Comparison of ENCODE assay signal across 8 cellular contexts in genomic region chr1:91021686-91022517, GRCh38. TPM values are rescaled to one million over a fixed set of nuclear protein-coding genes. Genes with fewer than 3 reads are reported as not detected.
DNase-seq lines count a peak whose midpoint lies in the region; ATAC-seq and TF ChIP-seq lines count a peak whose summit lies in the region.

ZNF644 (minus strand) TSS chr1:91022035; CDS start chr1:90982353, 39,682 bp downstream.

- peak within 1 kb of the TSS; percentile 100 for H3K27ac Mint-ChIP-seq in activated T-helper 2 cell treated with anti-CD3 and anti-CD28 coated beads, Interferon-gamma antibody, Interleukin-2, Interleukin-4, amounts not matched to agents 10 μg/mL and 5 μg/mL and 100 μg/mL, durations not matched to agents 14 hours and 24 hours and 36 hours
- peak within 1 kb of the TSS; percentile 94 to 97 for H3K27ac Mint-ChIP-seq in natural killer cell

- peaks cover 37% of the 10 kb centered on the region for H3K36me3 ChIP-seq in RWPE2 (ENCODE audit: low read depth)

- H3K27me3 ChIP-seq in RWPE2 (ENCODE audit: insufficient read depth, poor library complexity, severe bottlenecking): no peaks in the 10 kb centered on the region

- H3K4me3 ChIP-seq in LNCaP clone FGC (ENCODE audit: low read depth, low read length) (peak within 1 kb of the TSS; percentile 85), RWPE2 (ENCODE audit: severe bottlenecking) (peak within 1 kb of the TSS; percentile 93)

- no peak for TF ChIP-seq CTCF in LNCaP clone FGC (IDR thresholded peaks at IDR 0.05; ENCODE audit: control insufficient read depth, extremely low read depth, insufficient read depth)
- TF ChIP-seq CTCF in RWPE2 (IDR thresholded peaks at IDR 0.05; ENCODE audit: poor library complexity, severe bottlenecking): no peak
- no peak for TF ChIP-seq CTCF in natural killer cell (IDR thresholded peaks at IDR 0.05)

- H3K4me1 ChIP-seq in RWPE2 (ENCODE audit: insufficient read depth, poor library complexity, severe bottlenecking): peaks cover 43% of the 10 kb centered on the region

- H3K9me3 ChIP-seq in RWPE2 (ENCODE audit: severe bottlenecking): no peaks in the 10 kb centered on the region

- H3K4me3 Mint-ChIP-seq in activated T-helper 2 cell treated with anti-CD3 and anti-CD28 coated beads, Interferon-gamma antibody, Interleukin-2, Interleukin-4, amounts not matched to agents 10 μg/mL and 5 μg/mL and 100 μg/mL, durations not matched to agents 14 hours and 24 hours and 36 hours (ENCODE audit: low read depth): peak within 1 kb of the TSS; percentile 95
- H3K4me3 Mint-ChIP-seq in natural killer cell: peak within 1 kb of the TSS; percentile 92

- H3K36me3 Mint-ChIP-seq in activated T-helper 2 cell treated with anti-CD3 and anti-CD28 coated beads, Interferon-gamma antibody, Interleukin-2, Interleukin-4, amounts not matched to agents 10 μg/mL and 5 μg/mL and 100 μg/mL, durations not matched to agents 14 hours and 24 hours and 36 hours (ENCODE audit: low read depth): peaks cover 40% of the 10 kb centered on the region
- H3K36me3 Mint-ChIP-seq in natural killer cell: no peaks in the 10 kb centered on the region

- DNase-seq in ELF-1 (ENCODE audit: low read depth, low spot score): peak; percentile 95
- peak; percentile 88 for DNase-seq in H4 (ENCODE audit: low spot score)
- peak; percentile 96 for DNase-seq in LNCaP clone FGC (ENCODE audit: low read depth)
- peak; percentile 91 for DNase-seq in RWPE2 (ENCODE audit: low spot score)
- peak; percentile 89 for DNase-seq in activated T-helper 2 cell treated with anti-CD3 and anti-CD28 coated beads, Interferon-gamma antibody, Interleukin-2, Interleukin-4, amounts not matched to agents 10 μg/mL and 5 μg/mL and 100 μg/mL, durations not matched to agents 14 hours and 24 hours and 36 hours (ENCODE audit: low spot score)
- DNase-seq in fibroblast of peridontal ligament (ENCODE audit: extremely low read depth): peak; percentile 91
- peak; percentile 84 for DNase-seq in natural killer cell
- DNase-seq in stimulated activated naive CD4-positive, alpha-beta T cell treated with Interleukin-2 at 50 U/mL for 16 hours (lab: John Stamatoyannopoulos, UW): peak; percentile 93

- H3K9me3 Mint-ChIP-seq in activated T-helper 2 cell treated with anti-CD3 and anti-CD28 coated beads, Interferon-gamma antibody, Interleukin-2, Interleukin-4, amounts not matched to agents 10 μg/mL and 5 μg/mL and 100 μg/mL, durations not matched to agents 14 hours and 24 hours and 36 hours: no peaks in the 10 kb centered on the region
- H3K9me3 Mint-ChIP-seq in natural killer cell: no peaks in the 10 kb centered on the region

- H3K27me3 Mint-ChIP-seq in activated T-helper 2 cell treated with anti-CD3 and anti-CD28 coated beads, Interferon-gamma antibody, Interleukin-2, Interleukin-4, amounts not matched to agents 10 μg/mL and 5 μg/mL and 100 μg/mL, durations not matched to agents 14 hours and 24 hours and 36 hours (ENCODE audit: low read depth): no peaks in the 10 kb centered on the region
- no peaks in the 10 kb centered on the region for H3K27me3 Mint-ChIP-seq in natural killer cell (ENCODE audit: low read depth in 2 of 2)

- intact Hi-C loops in activated T-helper 2 cell treated with anti-CD3 and anti-CD28 coated beads, Interferon-gamma antibody, Interleukin-2, Interleukin-4, amounts not matched to agents 10 μg/mL and 5 μg/mL and 100 μg/mL, durations not matched to agents 14 hours and 24 hours and 36 hours (cut with micrococcal nuclease): loop anchor here (1.0 to 5.0 kb wide), 2 partner anchors 103 to 170 kb away; no protein-coding TSS in a partner anchor
- intact Hi-C loops in natural killer cell (cut with micrococcal nuclease): loop anchor here (2.0 kb wide), 1 partner anchor 103 kb away; no protein-coding TSS in a partner anchor

- ATAC-seq in RWPE2 (ENCODE audit: low read depth) (peak; percentile 81), natural killer cell (peak; percentile 79 to 91 (median 79))

- H3K27ac ChIP-seq in RWPE2 (ENCODE audit: poor library complexity, severe bottlenecking): peak within 1 kb of the TSS; percentile 91

- H3K4me1 Mint-ChIP-seq in activated T-helper 2 cell treated with anti-CD3 and anti-CD28 coated beads, Interferon-gamma antibody, Interleukin-2, Interleukin-4, amounts not matched to agents 10 μg/mL and 5 μg/mL and 100 μg/mL, durations not matched to agents 14 hours and 24 hours and 36 hours (ENCODE audit: low read depth): peaks cover 37% of the 10 kb centered on the region
- peaks cover 39 to 48% of the 10 kb centered on the region in 2 donors for H3K4me1 Mint-ChIP-seq in natural killer cell

RNA-seq across cellular contexts. Expression of gene ZNF644, which starts in this region (rescaled TPM):
- total RNA-seq in H4 (2014; rRNA removed; shearing (Covaris generic)): 18.6 and 23.4 TPM in 2 replicates
- total RNA-seq in activated T-helper 2 cell treated with anti-CD3 and anti-CD28 coated beads, Interferon-gamma antibody, Interleukin-2, Interleukin-4, amounts not matched to agents 10 μg/mL and 5 μg/mL and 100 μg/mL, durations not matched to agents 14 hours and 24 hours and 36 hours: 49.8 and 56.1 TPM in 2 replicates
- total RNA-seq in natural killer cell: 100 to 1,000 TPM; 135 to 157 (median 142) TPM

Comparison
In these comparisons a context has a peak if more than half of its experiments do, and no peak if none do; other contexts are left out.
1. Peak in every context shown above with its lines: DNase-seq, ATAC-seq, H3K4me3 ChIP-seq and H3K27ac ChIP-seq.